ENCODE assay signal across 16 cellular contexts in the genomic region with DNA sequence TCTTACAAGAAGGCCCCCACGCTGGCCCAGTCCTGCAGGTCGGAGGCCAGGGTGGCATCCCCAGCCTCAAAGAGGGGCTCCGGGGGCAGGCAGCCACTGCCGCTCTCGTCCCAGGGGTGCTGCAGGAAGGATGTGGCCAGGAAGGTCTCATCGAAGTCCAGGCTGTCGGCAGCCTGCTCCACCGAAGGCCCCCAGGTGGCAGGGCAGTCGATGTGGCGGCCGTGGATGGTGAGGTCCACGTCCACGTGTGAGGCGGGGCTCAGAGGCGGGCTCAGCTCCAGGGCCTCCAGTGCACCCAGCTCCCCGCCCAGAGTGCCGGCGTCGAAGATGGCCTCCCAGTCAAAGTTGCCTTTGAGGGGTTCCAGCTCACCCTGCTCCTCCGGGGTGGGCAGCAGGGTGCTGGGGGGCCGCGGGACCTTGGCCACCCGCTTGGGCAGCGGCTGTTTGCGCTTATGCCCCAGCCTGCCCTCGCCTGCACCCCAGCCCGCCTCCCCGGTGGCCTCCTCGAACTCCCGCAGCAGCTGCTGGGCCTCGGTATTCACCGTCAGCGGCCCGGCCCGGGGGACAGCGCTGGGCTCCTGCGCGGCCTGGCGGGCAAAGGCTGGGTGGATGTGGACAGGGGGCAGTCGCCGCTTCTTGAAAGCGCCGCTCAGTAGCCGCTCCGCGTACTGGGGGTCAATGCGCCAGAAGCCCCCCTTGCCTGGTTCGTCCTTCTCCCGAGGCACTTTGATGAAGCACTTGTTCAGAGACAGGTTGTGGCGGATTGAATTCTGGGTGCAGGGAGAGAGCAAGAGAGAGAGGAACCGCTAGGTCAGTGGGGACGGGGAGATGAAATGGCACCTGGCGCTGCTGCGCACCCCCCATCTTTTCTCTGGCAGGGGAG. TPM values are rescaled to one million over a fixed set of nuclear protein-coding genes. Genes with fewer than 3 reads are reported as not detected.
A peak's percentile ranks its signal among the peaks of the same experiment; 100 is the strongest.
DNase-seq lines count a peak whose midpoint lies in the region; ATAC-seq and TF ChIP-seq lines count a peak whose summit lies in the region.
"Had no signal": no experiment of that assay in that cellular context is flagged by ENCODE, and none has a peak within 500 bp of the region (broad histone marks: within the 10 kb centered on the region; RNA-seq: fewer than 3 reads in every experiment).

No MANE protein-coding gene starts in this region.

- H3K27ac ChIP-seq in BLaER1 (peak overlapping the region; percentile 50), HUES6 (ENCODE audit: low read depth, low read length) (no peak overlapping the region)
- H3K27ac ChIP-seq: epithelial cell of prostate had no signal

- ATAC-seq in omental fat pad (ENCODE audit: low FRiP score): no peak
- ATAC-seq: activated CD8-positive, alpha-beta T cell treated with anti-CD3 and anti-CD28 coated beads for 36 hours; mucosa of descending colon had no signal

- H4K20me1 ChIP-seq in BLaER1: no peaks in the 10 kb centered on the region

- peak overlapping the region; percentile 33 for H3K4me3 Mint-ChIP-seq in mesothelial cell of epicardium
- H3K4me3 Mint-ChIP-seq: activated CD8-positive, alpha-beta T cell treated with anti-CD3 and anti-CD28 coated beads for 36 hours; activated T-helper 1 cell treated with anti-CD3 and anti-CD28 coated beads, Interleukin-12 subunit alpha, Interleukin-12 subunit beta, Interleukin-2, Interleukin-4 antibody, amounts not matched to agents 30 ng/mL and 10 ng/mL and 1 ng/mL, durations not matched to agents 14 hours and 24 hours and 36 hours had no signal

- no peaks in the 10 kb centered on the region for H3K36me3 Mint-ChIP-seq in mesothelial cell of epicardium

- no peaks in the 10 kb centered on the region for H3K36me3 ChIP-seq in BLaER1
- no peaks in the 10 kb centered on the region for H3K36me3 ChIP-seq in HUES6 (ENCODE audit: control insufficient read depth, insufficient read depth, low read length)
- H3K36me3 ChIP-seq in endocrine pancreas (ENCODE audit: control insufficient read depth, insufficient read depth, low read length): no peaks in the 10 kb centered on the region

- H3K27ac Mint-ChIP-seq in mesothelial cell of epicardium: no peak overlapping the region
- H3K27ac Mint-ChIP-seq: activated T-helper 1 cell treated with anti-CD3 and anti-CD28 coated beads, Interleukin-12 subunit alpha, Interleukin-12 subunit beta, Interleukin-2, Interleukin-4 antibody, amounts not matched to agents 30 ng/mL and 10 ng/mL and 1 ng/mL, durations not matched to agents 14 hours and 24 hours and 36 hours had no signal

- H3K4me3 ChIP-seq in BLaER1: peak overlapping the region; percentile 11; the same call in 1 of the 2 replicates
- peak overlapping the region; percentile 77 for H3K4me3 ChIP-seq in HUES6 (ENCODE audit: low read depth, low read length)
- H3K4me3 ChIP-seq in endocrine pancreas (ENCODE audit: control insufficient read depth, insufficient read depth, low read length): no peak overlapping the region
- H3K4me3 ChIP-seq: mucosa of descending colon had no signal

- peak overlapping the region; percentile 30; the same call in 1 of the 2 replicates for H3K9ac ChIP-seq in BLaER1
- no peak overlapping the region for H3K9ac ChIP-seq in HUES6 (ENCODE audit: low read length)
- H3K9ac ChIP-seq in endocrine pancreas (ENCODE audit: control insufficient read depth, insufficient read depth, low read length): peak overlapping the region; percentile 44

- H3K27me3 ChIP-seq in BLaER1 (peaks cover 36% of the 10 kb centered on the region), HUES6 (ENCODE audit: control insufficient read depth, insufficient read depth, low read length) (peaks cover 99% of the 10 kb centered on the region), endocrine pancreas (ENCODE audit: control insufficient read depth, insufficient read depth, low read length) (no peaks in the 10 kb centered on the region)

- DNase-seq in mesothelial cell of epicardium (ENCODE audit: low spot score in 2 of 2, unreplicated experiment in 2 of 2) (no peak), omental fat pad (ENCODE audit: low spot score) (no peak), NCI-H446 (lab: John Stamatoyannopoulos, UW) (no peak), cerebellar nuclear complex (lab: John Stamatoyannopoulos, UW) (no peak)
- DNase-seq in activated CD4-positive, alpha-beta T cell treated with anti-CD3 and anti-CD28 coated beads for 4 hours: no peak
- DNase-seq: activated CD8-positive, alpha-beta T cell treated with anti-CD3 and anti-CD28 coated beads for 36 hours; Kasumi-1; mucosa of descending colon; NCI-H1436 treated with DMSO at 0.1 percent for 48 hours; NCI-H524 treated with DMSO at 0.1 percent for 48 hours had no signal

- H3K9me3 Mint-ChIP-seq in mesothelial cell of epicardium: no peaks in the 10 kb centered on the region
- H3K9me3 Mint-ChIP-seq: activated CD8-positive, alpha-beta T cell treated with anti-CD3 and anti-CD28 coated beads for 36 hours; activated T-helper 1 cell treated with anti-CD3 and anti-CD28 coated beads, Interleukin-12 subunit alpha, Interleukin-12 subunit beta, Interleukin-2, Interleukin-4 antibody, amounts not matched to agents 30 ng/mL and 10 ng/mL and 1 ng/mL, durations not matched to agents 14 hours and 24 hours and 36 hours had no signal

- no peaks in the 10 kb centered on the region for H3K9me3 ChIP-seq in BLaER1
- H3K9me3 ChIP-seq in HUES6 (ENCODE audit: control insufficient read depth, insufficient read depth, low read depth, low read length): no peaks in the 10 kb centered on the region
- no peaks in the 10 kb centered on the region for H3K9me3 ChIP-seq in endocrine pancreas (ENCODE audit: control insufficient read depth, low read length)
- H3K9me3 ChIP-seq: mucosa of descending colon had no signal

- peaks cover 65% of the 10 kb centered on the region for H3K4me1 Mint-ChIP-seq in mesothelial cell of epicardium

- peaks cover 83% of the 10 kb centered on the region for H3K27me3 Mint-ChIP-seq in mesothelial cell of epicardium (ENCODE audit: low read depth)

- H3K4me2 ChIP-seq in BLaER1: peak overlapping the region; percentile 88

- no peak for TF ChIP-seq CTCF in mesothelial cell of epicardium (IDR thresholded peaks at IDR 0.05; ENCODE audit: unreplicated experiment)
- no peak for TF ChIP-seq CTCF in omental fat pad (IDR thresholded peaks at IDR 0.05)

- peaks cover 75% of the 10 kb centered on the region for H3K4me1 ChIP-seq in BLaER1
- peaks cover 77% of the 10 kb centered on the region for H3K4me1 ChIP-seq in HUES6 (ENCODE audit: control insufficient read depth, insufficient read depth, low read length)
- H3K4me1 ChIP-seq in endocrine pancreas (ENCODE audit: control insufficient read depth, insufficient read depth, low read length): no peaks in the 10 kb centered on the region

RNA-seq across cellular contexts. Expression of gene FOXJ1, which starts 3.5 kb away (rescaled TPM):
- total RNA-seq in mesothelial cell of epicardium (2.0 to 2.1 TPM (median 2.1 TPM) in 3 replicates), omental fat pad (under 1 TPM in 1 of 4 donors, not detected in 3; 0.46 TPM)
- total RNA-seq: activated T-helper 1 cell treated with anti-CD3 and anti-CD28 coated beads, Interleukin-12 subunit alpha, Interleukin-12 subunit beta, Interleukin-2, Interleukin-4 antibody, amounts not matched to agents 30 ng/mL and 10 ng/mL and 1 ng/mL, durations not matched to agents 14 hours and 24 hours and 36 hours had no signal

RNA-seq across cellular contexts. Expression of gene EXOC7, which starts 34.0 kb away (rescaled TPM):
- total RNA-seq in mesothelial cell of epicardium (254 to 261 TPM (median 258 TPM) in 3 replicates), omental fat pad (10 to 100 TPM; 69.3 to 93.9 (median 74.1) TPM)

RNA-seq across cellular contexts. Expression of gene ZACN, which starts 58.6 kb away (rescaled TPM):
- 0.18 TPM in 1 of 3 replicates, not detected in the others for total RNA-seq in mesothelial cell of epicardium
- not detected for total RNA-seq in omental fat pad
- total RNA-seq: kidney epithelial cell had no signal
